ENCODE assay signal across 12 cellular contexts in the genomic region with DNA sequence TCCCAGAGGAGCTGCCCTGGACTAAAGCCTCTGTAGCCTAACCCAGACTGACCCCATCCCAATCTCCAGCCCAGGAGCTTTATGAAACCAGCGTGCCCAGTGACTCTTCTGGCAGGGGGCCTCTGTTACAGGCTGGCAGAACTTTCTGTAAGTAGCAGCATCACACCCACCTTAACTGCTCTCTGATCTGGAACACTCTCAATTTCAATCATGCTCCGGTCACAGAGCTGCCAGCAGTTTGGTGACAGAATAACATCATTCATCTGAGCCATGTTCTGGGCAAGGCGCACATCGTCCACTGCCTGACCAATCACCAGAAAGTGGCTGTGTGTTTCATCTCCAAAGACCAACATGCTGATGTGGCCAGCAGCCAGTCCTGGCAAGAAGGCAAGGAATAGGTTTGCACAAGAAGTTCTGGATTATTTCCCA.
A peak's percentile ranks its signal among the peaks of the same experiment; 100 is the strongest.
DNase-seq lines count a peak whose midpoint lies in the region; ATAC-seq and FAIRE-seq lines count a peak whose summit lies in the region.
"Had no signal": no experiment of that assay in that cellular context is flagged by ENCODE, and none has a peak within 500 bp of the region (broad histone marks: within the 10 kb centered on the region; RNA-seq: fewer than 3 reads in every experiment).

No MANE protein-coding gene starts in this region.

- ATAC-seq in HG03045 (IDR thresholded peaks at IDR 0.05; ENCODE audit: unreplicated experiment): peak; percentile 66
- ATAC-seq in GM19328 (IDR thresholded peaks at IDR 0.05; ENCODE audit: unreplicated experiment): no peak

- FAIRE-seq in GM19239 (lab: Jason Lieb, UNC): peak; percentile 79
- FAIRE-seq: H1 had no signal

- peak; percentile 63 for DNase-seq in AG08396 (ENCODE audit: low spot score)
- peak; percentile 32 for DNase-seq in GM19239 (ENCODE audit: insufficient read length, low spot score)
- DNase-seq in fibroblast of gingiva (ENCODE audit: low read depth): peak; percentile 69
- DNase-seq in NCI-H510A treated with DMSO at 0.1 percent for 48 hours (lab: John Stamatoyannopoulos, UW): no peak
- DNase-seq in hippocampal formation (lab: John Stamatoyannopoulos, UW): no peak
- DNase-seq in NCI-H187 treated with DMSO at 0.1 percent for 48 hours (lab: John Stamatoyannopoulos, UW): no peak
- DNase-seq: activated naive CD4-positive, alpha-beta T cell treated with anti-CD3 and anti-CD28 coated beads, Interleukin-2, amount 10 ng/mL, durations not matched to agents 7 days and 5 days; BE2C; NCI-H1048 had no signal

Comparison
In these comparisons a context has a peak if more than half of its experiments do, and no peak if none do; other contexts are left out.
1. DNase-seq: peak in AG08396 (single experiment), GM19239 (single experiment) and fibroblast of gingiva (single experiment); none in NCI-H510A treated with DMSO at 0.1 percent for 48 hours (single experiment), hippocampal formation (0 of 2) and NCI-H187 treated with DMSO at 0.1 percent for 48 hours (single experiment).